In the genomic region with DNA sequence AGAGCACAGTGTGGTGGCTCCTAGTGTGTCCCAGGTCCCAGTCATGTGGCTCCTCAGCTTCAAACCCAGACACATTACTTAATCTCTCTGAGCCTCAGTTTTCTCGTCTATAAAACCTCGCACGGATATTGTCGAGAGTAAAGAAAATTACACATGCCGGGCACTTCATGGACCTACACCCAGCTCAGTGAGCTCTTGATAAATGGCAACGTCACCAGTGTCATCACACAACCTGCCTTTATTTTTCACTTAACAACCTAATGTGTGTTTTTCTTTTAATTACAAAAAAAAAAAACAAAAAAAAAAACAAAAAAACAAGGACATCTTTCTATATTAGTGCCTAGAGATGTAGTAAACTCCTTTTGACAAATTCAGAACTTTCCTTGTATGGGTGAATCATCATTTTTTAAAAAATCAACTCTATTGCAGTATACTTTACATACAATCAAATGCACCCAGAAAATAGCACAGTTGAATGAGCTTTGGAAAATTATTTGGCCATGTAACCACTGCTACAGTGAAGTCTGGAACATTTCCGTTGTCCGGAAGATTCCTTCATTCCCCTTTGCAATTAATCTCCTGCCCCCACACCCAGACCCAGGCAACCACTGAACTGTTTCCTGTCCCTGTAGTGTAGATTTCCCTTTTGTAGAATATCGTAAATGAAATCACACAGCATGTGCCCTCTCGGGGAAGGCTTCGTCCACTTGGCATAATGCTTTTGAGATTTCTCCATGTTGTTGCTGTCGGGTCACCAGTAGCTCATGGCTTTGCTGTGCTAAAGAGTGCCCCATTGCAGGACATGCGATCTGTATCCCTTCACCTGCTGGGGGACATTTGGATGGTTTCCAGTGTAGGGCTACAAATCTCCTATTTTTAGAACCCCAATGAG, we compare ENCODE assay signal across 2 cellular contexts.
TF ChIP-seq lines count a peak whose summit lies in the region.

No MANE protein-coding gene starts in this region.

TF ChIP-seq in Ishikawa, 13 proteins besides CTCF, POLR2A, EP300 and RAD21 (continued from another document):
- TF ChIP-seq EGR1 (IDR thresholded peaks at IDR 0.05) (no peak), NFIC (IDR thresholded peaks at IDR 0.05) (0 out of 2 replicates have a peak, but pooled peaks have one; percentile 12), TAF1 (IDR thresholded peaks at IDR 0.05; ENCODE audit: low read depth) (no peak), MAX (IDR thresholded peaks at IDR 0.05) (0 out of 2 replicates have a peak, but pooled peaks have one; percentile 14), YY1 (IDR thresholded peaks at IDR 0.05; ENCODE audit: low read depth) (no peak), FOXM1 (IDR thresholded peaks at IDR 0.05; ENCODE audit: borderline replicate concordance, low read depth) (no peak)
TF ChIP-seq in Ishikawa: peak in this region for 2.

TF ChIP-seq in H1, 55 proteins besides CTCF, POLR2A, EP300 and RAD21 (continued from another document):
- TF ChIP-seq SP1 (IDR thresholded peaks at IDR 0.05; ENCODE audit: low read depth, low read length), result no peak
- no peak for TF ChIP-seq JUND (IDR thresholded peaks at IDR 0.05; ENCODE audit: low read length)
- no peak for TF ChIP-seq CHD1 (IDR thresholded peaks at IDR 0.05; ENCODE audit: low read depth, low read length)
- no peak for TF ChIP-seq ZNF274 (IDR thresholded peaks at IDR 0.05; ENCODE audit: borderline replicate concordance, extremely low read depth, low read length)
- TF ChIP-seq YY1 (IDR thresholded peaks at IDR 0.05; ENCODE audit: low read depth, low read length), result no peak
- TF ChIP-seq NRF1 (IDR thresholded peaks at IDR 0.05; ENCODE audit: low read depth, low read length), result no peak
- TF ChIP-seq JUN (IDR thresholded peaks at IDR 0.05; ENCODE audit: low read depth, low read length), result no peak
